15 cellular contexts compared by ENCODE assay signal in genomic region chr3:55089211-55089610, GRCh38.
"Had no signal": no experiment of that assay in that cellular context is flagged by ENCODE, and none has a peak within 500 bp of the region (broad histone marks: within the 10 kb centered on the region; RNA-seq: fewer than 3 reads in every experiment).

No MANE protein-coding gene starts in this region.

- DNase-seq: activated CD4-positive, alpha-beta T cell treated with anti-CD3 and anti-CD28 coated beads for 48 hours; activated naive CD4-positive, alpha-beta T cell; hypothalamus; left cardiac atrium; lower lobe of right lung; midbrain; naive thymus-derived CD8-positive, alpha-beta T cell; right cardiac atrium; spleen; stimulated activated CD4-positive, alpha-beta T cell treated with anti-CD3 and anti-CD28 coated beads, Interleukin-1b, Interleukin-23, amount 100 ng/mL, for 48 hours; T-helper 1 cell; transverse colon had no signal

- H3K4me3 ChIP-seq: esophagus muscularis mucosa, lower lobe of right lung, spleen, transverse colon had no signal

- ATAC-seq: left cardiac atrium; lower lobe of right lung; naive thymus-derived CD8-positive, alpha-beta T cell; right cardiac atrium; stimulated activated memory B cell treated with anti-CD40 and anti-IgM and Interleukin-4, amounts not matched to agents 10 μg/mL and 1 μg/mL and 100 μg/mL, for 72 hours; WTC11 had no signal
